17 cellular contexts compared by ENCODE assay signal in the genomic region with DNA sequence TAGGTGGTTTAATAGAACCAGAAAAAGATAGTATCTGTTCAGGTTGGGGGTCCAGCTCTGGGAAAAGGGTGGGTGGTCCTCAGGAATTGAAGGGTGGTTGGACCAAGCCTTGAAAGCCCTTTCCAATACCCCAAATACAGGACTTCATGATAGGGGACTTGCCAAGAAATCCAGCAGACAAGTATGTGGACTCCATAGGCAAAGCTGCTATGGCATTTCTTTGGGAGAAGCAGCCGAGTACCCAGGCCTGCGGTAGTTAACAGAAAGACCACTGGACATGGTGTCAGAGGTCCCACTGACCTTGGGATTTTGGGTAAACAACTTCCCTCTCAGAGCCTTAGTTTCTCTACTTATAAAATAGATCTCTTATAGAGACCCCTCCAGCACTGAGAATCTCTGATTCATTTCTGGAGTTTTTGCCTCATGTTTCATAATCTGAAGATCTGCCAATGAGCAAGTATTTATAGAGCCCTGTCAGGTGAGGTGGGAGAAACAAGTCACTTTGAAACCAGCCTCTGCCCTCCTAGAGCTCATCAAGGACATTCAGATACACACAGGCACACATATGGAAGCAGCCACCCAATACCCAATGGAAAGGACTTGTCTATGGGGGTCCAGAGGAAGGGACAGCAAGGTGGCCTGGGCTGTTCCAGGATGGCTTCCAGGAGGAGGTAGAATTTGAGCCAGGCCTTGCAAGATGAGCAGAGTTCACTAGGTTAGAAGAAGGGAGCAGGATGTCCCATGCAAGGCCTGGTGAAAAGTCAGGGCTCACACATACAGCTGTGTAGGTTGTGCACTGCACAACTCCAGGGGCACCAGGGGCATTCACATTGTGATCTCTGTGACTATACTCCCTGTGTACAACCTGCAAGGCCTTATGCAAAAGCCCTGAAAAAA. TPM values are rescaled to one million over a fixed set of nuclear protein-coding genes. Genes with fewer than 3 reads are reported as not detected.
DNase-seq lines count a peak whose midpoint lies in the region; ATAC-seq and TF ChIP-seq lines count a peak whose summit lies in the region.
"Had no signal": no experiment of that assay in that cellular context is flagged by ENCODE, and none has a peak within 500 bp of the region (broad histone marks: within the 10 kb centered on the region; RNA-seq: fewer than 3 reads in every experiment).

No MANE protein-coding gene starts in this region.

- DNase-seq in heart left ventricle (peak in 1 of 5 donors; percentile 7), Right ventricle myocardium superior (no peak), osteoblast (ENCODE audit: insufficient read length, low spot score, missing footprints) (no peak), uterus (peak in 1 of 2 donors; percentile 8), NCI-H2107 (lab: John Stamatoyannopoulos, UW) (no peak), GM20000 (ENCODE audit: low spot score) (no peak)
- no peak for DNase-seq in activated naive CD4-positive, alpha-beta T cell (lab: John Stamatoyannopoulos, UW)
- DNase-seq: ACHN; activated CD4-positive, alpha-beta T cell treated with anti-CD3 and anti-CD28 coated beads, Interleukin-2, amount 10 ng/mL, durations not matched to agents 7 days and 5 days; dermis blood vessel endothelial cell; NCI-H187 treated with DMSO at 0.1 percent for 48 hours had no signal

- H3K27ac ChIP-seq in heart left ventricle (peak overlapping the region in 10 of 12 donors; percentile 8 to 61 (median 48)), cingulate gyrus (ENCODE audit: low read depth, low read length) (peak overlapping the region; percentile 70), osteoblast (ENCODE audit: low read depth, low read length) (peak overlapping the region; percentile 49), uterus (peak overlapping the region; percentile 65 to 73)
- H3K27ac ChIP-seq: psoas muscle had no signal

- no peak overlapping the region for H2AFZ ChIP-seq in osteoblast (ENCODE audit: low read length)

- WGBS in heart left ventricle, 4 donors = 89 to 95% (median 91%) methylated on average over 2 of the region's 2 CpGs; no CpG with 5 or more reads in 1 of the 4 donors

- intact Hi-C loops in heart left ventricle (cut with DNase I) (no loop called here), Right ventricle myocardium superior (cut with DNase I) (no loop called here), uterus (cut with DNase I; ENCODE audit: low total_unique reads) (no loop called here)

- H3K4me3 ChIP-seq in heart left ventricle (no peak overlapping the region), osteoblast (ENCODE audit: insufficient read depth, low read length) (no peak overlapping the region), uterus (no peak overlapping the region)
- H3K4me3 ChIP-seq: psoas muscle had no signal

- ATAC-seq in heart left ventricle = peak in 1 of 4 donors; percentile 7
- no peak for ATAC-seq in Right ventricle myocardium superior (ENCODE audit: poor library complexity)

- no peak for TF ChIP-seq CTCF in heart left ventricle (IDR thresholded peaks at IDR 0.05)
- no peak for TF ChIP-seq CTCF in osteoblast (IDR thresholded peaks at IDR 0.05; ENCODE audit: extremely low read depth, low read depth, low read length)
- TF ChIP-seq CTCF in uterus (IDR thresholded peaks at IDR 0.05) = no peak
- no peak for TF ChIP-seq CTCF in GM20000 (IDR thresholded peaks at IDR 0.05; ENCODE audit: extremely low read depth, missing control alignments)

- no peaks in the 10 kb centered on the region for H3K79me2 ChIP-seq in osteoblast (ENCODE audit: insufficient read depth, low read length)

- no peaks in the 10 kb centered on the region for H4K20me1 ChIP-seq in osteoblast (ENCODE audit: insufficient read depth, low read length)

- H3K36me3 ChIP-seq in heart left ventricle (no peaks in the 10 kb centered on the region), osteoblast (ENCODE audit: insufficient read depth, low read length) (no peaks in the 10 kb centered on the region), uterus (no peaks in the 10 kb centered on the region)

- H3K9me3 ChIP-seq in heart left ventricle (peaks cover 0 to 3% (median 0%) of the 10 kb centered on the region in 12 donors), osteoblast (ENCODE audit: low read depth, low read length) (no peaks in the 10 kb centered on the region), uterus (no peaks in the 10 kb centered on the region)

- no peaks in the 10 kb centered on the region for H3K27me3 ChIP-seq in heart left ventricle
- no peaks in the 10 kb centered on the region for H3K27me3 ChIP-seq in osteoblast (ENCODE audit: insufficient read depth, low read length)
- H3K27me3 ChIP-seq in uterus = no peaks in the 10 kb centered on the region

- H3K4me2 ChIP-seq in osteoblast (ENCODE audit: insufficient read depth, low read length) = peak overlapping the region; percentile 65

- H3K4me1 ChIP-seq in heart left ventricle (peaks cover 0 to 35% (median 24%) of the 10 kb centered on the region in 12 donors), osteoblast (ENCODE audit: insufficient read depth, low read length) (peaks cover 54% of the 10 kb centered on the region), uterus (peaks cover 5 to 6% of the 10 kb centered on the region in 2 donors)
- H3K4me1 ChIP-seq: psoas muscle had no signal

- TF ChIP-seq POLR2A in heart left ventricle (IDR thresholded peaks at IDR 0.05) (no peak), uterus (IDR thresholded peaks at IDR 0.05) (no peak)

RNA-seq across cellular contexts. Expression of gene ACCSL, which starts 31.0 kb away (rescaled TPM):
- not detected for total RNA-seq in heart left ventricle
- polyA plus RNA-seq in heart left ventricle = not detected
- not detected for total RNA-seq in Right ventricle myocardium superior
- under 0.01 TPM in 1 of 2 replicates, not detected in the other for total RNA-seq in osteoblast
- not detected for total RNA-seq in uterus
- total RNA-seq: activated CD4-positive, alpha-beta T cell treated with anti-CD3 and anti-CD28 coated beads, Interleukin-2, amount 10 ng/mL, durations not matched to agents 7 days and 5 days; dermis blood vessel endothelial cell; left ventricle myocardium superior; myocyte; psoas muscle; temporal lobe had no signal
- polyA plus RNA-seq: esophagus had no signal

RNA-seq across cellular contexts. Expression of gene ACCS, which starts 49.3 kb away (rescaled TPM):
- total RNA-seq in heart left ventricle (10 to 100 TPM in 3 of 9 donors, 1 to 10 TPM in 6; 1.6 to 13.5 (median 8.3) TPM), Right ventricle myocardium superior (6.3 TPM), osteoblast (21.0 and 27.1 TPM in 2 replicates), uterus (10 to 100 TPM; 13.1 to 49.4 (median 27.0) TPM)
- 10 to 100 TPM in 1 of 2 donors, 1 to 10 TPM in 1; 1.7 to 16.7 TPM for polyA plus RNA-seq in heart left ventricle
